ENCODE assay signal across 27 cellular contexts in genomic region chr6:6622557-6622956, GRCh38. TPM values are rescaled to one million over a fixed set of nuclear protein-coding genes. Genes with fewer than 3 reads are reported as not detected.
"Had no signal": no experiment of that assay in that cellular context is flagged by ENCODE, and none has a peak within 500 bp of the region (broad histone marks: within the 10 kb centered on the region; RNA-seq: fewer than 3 reads in every experiment).

No MANE protein-coding gene starts in this region.

- H3K27me3 ChIP-seq: gastrocnemius medialis, testis, upper lobe of left lung had no signal

- H3K4me1 ChIP-seq: gastrocnemius medialis had no signal

- H3K9me3 ChIP-seq: gastrocnemius medialis, testis, upper lobe of left lung had no signal

- H3K4me1 Mint-ChIP-seq: stimulated activated effector memory CD8-positive, alpha-beta T cell treated with anti-CD3 and anti-CD28 coated beads, Interleukin-12 subunit alpha, Interleukin-12 subunit beta, amount 100 ng/mL, for 72 hours had no signal

- H3K27ac Mint-ChIP-seq: activated CD4-positive, alpha-beta memory T cell treated with anti-CD3 and anti-CD28 coated beads for 36 hours; activated T-cell treated with anti-CD3 and anti-CD28 coated beads, Interleukin-2, amount 50 U/mL, for 72 hours; dendritic cell treated with granulocyte-macrophage colony-stimulating factor and Interleukin-4, amounts not matched to agents 40 ng/mL and 50 ng/mL, for 4 days; natural killer cell; stimulated activated effector memory CD8-positive, alpha-beta T cell treated with anti-CD3 and anti-CD28 coated beads, Interleukin-12 subunit alpha, Interleukin-12 subunit beta, amount 100 ng/mL, for 72 hours; stimulated activated naive CD8-positive, alpha-beta T cell treated with anti-CD3 and anti-CD28 coated beads, Interleukin-15, amount 100 ng/mL, for 72 hours; T-helper 17 cell had no signal

- H3K27ac ChIP-seq: gastrocnemius medialis, testis had no signal

- H3K4me3 Mint-ChIP-seq: activated CD4-positive, alpha-beta memory T cell treated with anti-CD3 and anti-CD28 coated beads for 36 hours; activated T-cell treated with anti-CD3 and anti-CD28 coated beads, Interleukin-2, amount 50 U/mL, for 72 hours; dendritic cell treated with granulocyte-macrophage colony-stimulating factor and Interleukin-4, amounts not matched to agents 40 ng/mL and 50 ng/mL, for 4 days; natural killer cell; stimulated activated effector memory CD8-positive, alpha-beta T cell treated with anti-CD3 and anti-CD28 coated beads, Interleukin-12 subunit alpha, Interleukin-12 subunit beta, amount 100 ng/mL, for 72 hours; stimulated activated naive CD8-positive, alpha-beta T cell treated with anti-CD3 and anti-CD28 coated beads, Interleukin-15, amount 100 ng/mL, for 72 hours; T-helper 17 cell had no signal

- H3K4me3 ChIP-seq: gastrocnemius medialis, testis, upper lobe of left lung had no signal

- H3K27me3 Mint-ChIP-seq: activated CD4-positive, alpha-beta memory T cell treated with anti-CD3 and anti-CD28 coated beads for 36 hours; dendritic cell treated with granulocyte-macrophage colony-stimulating factor and Interleukin-4, amounts not matched to agents 40 ng/mL and 50 ng/mL, for 4 days; stimulated activated naive CD8-positive, alpha-beta T cell treated with anti-CD3 and anti-CD28 coated beads, Interleukin-15, amount 100 ng/mL, for 72 hours had no signal

- H3K36me3 Mint-ChIP-seq: activated CD4-positive, alpha-beta memory T cell treated with anti-CD3 and anti-CD28 coated beads for 36 hours; brain; natural killer cell; stimulated activated effector memory CD8-positive, alpha-beta T cell treated with anti-CD3 and anti-CD28 coated beads, Interleukin-12 subunit alpha, Interleukin-12 subunit beta, amount 100 ng/mL, for 72 hours had no signal

- H3K36me3 ChIP-seq: gastrocnemius medialis, upper lobe of left lung had no signal

- DNase-seq: activated CD4-positive, alpha-beta memory T cell treated with anti-CD3 and anti-CD28 coated beads for 36 hours; activated CD4-positive, alpha-beta T cell treated with anti-CD3 and anti-CD28 coated beads for 48 hours; activated effector memory CD4-positive, alpha-beta T cell treated with Interleukin-2 at 50 U/mL for 16 hours; activated naive CD4-positive, alpha-beta T cell treated with anti-CD3 and anti-CD28 coated beads, Interleukin-2, amount 50 U/mL, for 16 hours; activated T-cell treated with anti-CD3 and anti-CD28 coated beads, Interleukin-2, amount 50 U/mL, for 72 hours; aorta; effector CD8-positive, alpha-beta T cell; erythroblast; gastrocnemius medialis; head of caudate nucleus; hypothalamus; left ventricle myocardium superior; mammary epithelial cell; midbrain; natural killer cell; small intestine; stimulated activated CD4-positive, alpha-beta T cell treated with anti-CD3 and anti-CD28 coated beads, Interleukin-2, amount 100 ng/mL, for 24 hours; stimulated activated naive CD8-positive, alpha-beta T cell treated with anti-CD3 and anti-CD28 coated beads, Interleukin-15, amount 100 ng/mL, for 72 hours; T-helper 17 cell; testis; upper lobe of left lung had no signal

- H3K9me3 Mint-ChIP-seq: activated CD4-positive, alpha-beta memory T cell treated with anti-CD3 and anti-CD28 coated beads for 36 hours; activated T-cell treated with anti-CD3 and anti-CD28 coated beads, Interleukin-2, amount 50 U/mL, for 72 hours; dendritic cell treated with granulocyte-macrophage colony-stimulating factor and Interleukin-4, amounts not matched to agents 40 ng/mL and 50 ng/mL, for 4 days; natural killer cell; stimulated activated effector memory CD8-positive, alpha-beta T cell treated with anti-CD3 and anti-CD28 coated beads, Interleukin-12 subunit alpha, Interleukin-12 subunit beta, amount 100 ng/mL, for 72 hours; stimulated activated naive CD8-positive, alpha-beta T cell treated with anti-CD3 and anti-CD28 coated beads, Interleukin-15, amount 100 ng/mL, for 72 hours had no signal

RNA-seq across cellular contexts. Expression of gene LY86, which starts 34.0 kb away (rescaled TPM):
- total RNA-seq: chondrocyte, mammary epithelial cell, osteoblast, renal cortical epithelial cell had no signal
